ENCODE assay signal across 15 cellular contexts in genomic region chr1:55128418-55128817, GRCh38.
DNase-seq lines count a peak whose midpoint lies in the region; ATAC-seq, FAIRE-seq and TF ChIP-seq lines count a peak whose summit lies in the region.
"Had no signal": no experiment of that assay in that cellular context is flagged by ENCODE, and none has a peak within 500 bp of the region (broad histone marks: within the 10 kb centered on the region; RNA-seq: fewer than 3 reads in every experiment).

No MANE protein-coding gene starts in this region.

- no peak for ATAC-seq in memory B cell (ENCODE audit: low read depth)

- no peaks in the 10 kb centered on the region for H3K27me3 Mint-ChIP-seq in activated T-helper 1 cell treated with anti-CD3 and anti-CD28 coated beads, Interleukin-12 subunit alpha, Interleukin-12 subunit beta, Interleukin-2, Interleukin-4 antibody, amounts not matched to agents 30 ng/mL and 10 ng/mL and 1 ng/mL, durations not matched to agents 14 hours and 24 hours and 36 hours (ENCODE audit: insufficient read depth)
- no peaks in the 10 kb centered on the region for H3K27me3 Mint-ChIP-seq in memory B cell

- no peak for TF ChIP-seq CTCF in WERI-Rb-1 (IDR thresholded peaks at IDR 0.05; ENCODE audit: low read depth, low read length)

- peak overlapping the region; percentile 69 for H3K27ac Mint-ChIP-seq in activated T-helper 1 cell treated with anti-CD3 and anti-CD28 coated beads, Interleukin-12 subunit alpha, Interleukin-12 subunit beta, Interleukin-2, Interleukin-4 antibody, amounts not matched to agents 30 ng/mL and 10 ng/mL and 1 ng/mL, durations not matched to agents 14 hours and 24 hours and 36 hours
- peak overlapping the region; percentile 52 for H3K27ac Mint-ChIP-seq in memory B cell

- intact Hi-C loops in activated T-helper 1 cell treated with anti-CD3 and anti-CD28 coated beads, Interleukin-12 subunit alpha, Interleukin-12 subunit beta, Interleukin-2, Interleukin-4 antibody, amounts not matched to agents 30 ng/mL and 10 ng/mL and 1 ng/mL, durations not matched to agents 14 hours and 24 hours and 36 hours (cut with micrococcal nuclease): loop anchor here (1.0 to 5.0 kb wide), 5 partner anchors 12 to 149 kb away; partner anchors contain the start of gene USP24

- TF ChIP-seq POLR2A in GM12892 (IDR thresholded peaks at IDR 0.05; ENCODE audit: low read depth, low read length): no peak

- peak overlapping the region; percentile 8 for H3K4me3 Mint-ChIP-seq in activated T-helper 1 cell treated with anti-CD3 and anti-CD28 coated beads, Interleukin-12 subunit alpha, Interleukin-12 subunit beta, Interleukin-2, Interleukin-4 antibody, amounts not matched to agents 30 ng/mL and 10 ng/mL and 1 ng/mL, durations not matched to agents 14 hours and 24 hours and 36 hours
- no peak overlapping the region for H3K4me3 Mint-ChIP-seq in memory B cell

- no peak overlapping the region for H3K4me3 ChIP-seq in WERI-Rb-1 (ENCODE audit: low read depth, low read length)

- peaks cover 54% of the 10 kb centered on the region for H3K36me3 Mint-ChIP-seq in activated T-helper 1 cell treated with anti-CD3 and anti-CD28 coated beads, Interleukin-12 subunit alpha, Interleukin-12 subunit beta, Interleukin-2, Interleukin-4 antibody, amounts not matched to agents 30 ng/mL and 10 ng/mL and 1 ng/mL, durations not matched to agents 14 hours and 24 hours and 36 hours (ENCODE audit: low read depth)
- H3K36me3 Mint-ChIP-seq in memory B cell: peaks cover 39% of the 10 kb centered on the region

- no peaks in the 10 kb centered on the region for H3K9me3 ChIP-seq in WERI-Rb-1 (ENCODE audit: severe bottlenecking)

- in situ Hi-C loops in ACHN (cut with HindIII; ENCODE audit: low pct_ligation_motif_present, low pct_unique_long_range_greater_than_20kb, low sequenced_read_pairs): no loop called here

- no peak overlapping the region for H3K27ac ChIP-seq in WERI-Rb-1

- peaks cover 4% of the 10 kb centered on the region for H3K9me3 Mint-ChIP-seq in activated T-helper 1 cell treated with anti-CD3 and anti-CD28 coated beads, Interleukin-12 subunit alpha, Interleukin-12 subunit beta, Interleukin-2, Interleukin-4 antibody, amounts not matched to agents 30 ng/mL and 10 ng/mL and 1 ng/mL, durations not matched to agents 14 hours and 24 hours and 36 hours
- no peaks in the 10 kb centered on the region for H3K9me3 Mint-ChIP-seq in memory B cell

- peaks cover 31% of the 10 kb centered on the region for H3K4me1 Mint-ChIP-seq in activated T-helper 1 cell treated with anti-CD3 and anti-CD28 coated beads, Interleukin-12 subunit alpha, Interleukin-12 subunit beta, Interleukin-2, Interleukin-4 antibody, amounts not matched to agents 30 ng/mL and 10 ng/mL and 1 ng/mL, durations not matched to agents 14 hours and 24 hours and 36 hours (ENCODE audit: low read depth)
- peaks cover 8% of the 10 kb centered on the region for H3K4me1 Mint-ChIP-seq in memory B cell

- peaks cover 81% of the 10 kb centered on the region for H3K36me3 ChIP-seq in WERI-Rb-1

- FAIRE-seq in GM12892 (lab: Jason Lieb, UNC): peak; percentile 9
- FAIRE-seq: G401.6 had no signal

- no peaks in the 10 kb centered on the region for H3K27me3 ChIP-seq in WERI-Rb-1 (ENCODE audit: insufficient read depth, low read depth, severe bottlenecking)

- peak; percentile 82 for DNase-seq in ACHN
- DNase-seq in GM12892 (ENCODE audit: insufficient read length): no peak
- DNase-seq in activated T-helper 1 cell treated with anti-CD3 and anti-CD28 coated beads, Interleukin-12 subunit alpha, Interleukin-12 subunit beta, Interleukin-2, Interleukin-4 antibody, amounts not matched to agents 30 ng/mL and 10 ng/mL and 1 ng/mL, durations not matched to agents 14 hours and 24 hours and 36 hours (ENCODE audit: low spot score): no peak
- DNase-seq in memory B cell (ENCODE audit: low spot score in 2 of 2): no peak
- DNase-seq in HuH-7 (ENCODE audit: low spot score): no peak
- DNase-seq in NCI-H1436 (lab: John Stamatoyannopoulos, UW): no peak
- DNase-seq in WERI-Rb-1: no peak
- no peak for DNase-seq in activated gamma-delta T cell treated with Interleukin-2 at 50 U/mL for 16 hours
- DNase-seq: C1 segment of cervical spinal cord; H7; midbrain; NCI-H446; OCI-M1; stimulated activated CD4-positive, alpha-beta T cell treated with anti-CD3 and anti-CD28 coated beads, Interleukin-4, amount 100 ng/mL, for 1 hour had no signal
